Comparison of ENCODE assay signal across 29 cellular contexts in the genomic region with DNA sequence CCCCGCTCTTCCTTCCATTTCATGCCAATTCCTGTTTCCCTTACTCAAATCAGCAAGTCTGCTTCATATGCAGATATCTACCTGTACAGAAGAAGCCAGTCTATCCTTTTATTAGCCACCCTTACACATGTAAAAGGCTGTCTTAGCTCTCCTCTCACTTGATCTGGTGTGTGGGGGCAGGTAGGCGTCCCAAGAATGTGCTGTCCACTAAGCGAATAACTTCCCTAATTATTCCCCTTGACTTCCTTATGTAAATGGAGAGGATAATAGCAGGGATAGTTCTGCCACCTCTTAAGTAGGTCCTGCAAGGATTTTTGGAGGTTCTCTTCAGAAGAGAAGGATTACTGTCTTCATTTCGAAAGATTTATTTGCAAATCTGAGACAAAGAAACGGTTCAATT.
"Had no signal": no experiment of that assay in that cellular context is flagged by ENCODE, and none has a peak within 500 bp of the region (broad histone marks: within the 10 kb centered on the region; RNA-seq: fewer than 3 reads in every experiment).

No MANE protein-coding gene starts in this region.

- H3K27ac Mint-ChIP-seq: natural killer cell; nephron; progenitor cell of endocrine pancreas; stimulated activated effector memory CD8-positive, alpha-beta T cell treated with anti-CD3 and anti-CD28 coated beads, Interleukin-12 subunit alpha, Interleukin-12 subunit beta, amount 100 ng/mL, for 72 hours; stimulated activated naive B cell treated with anti-CD40 and anti-IgM and Interleukin-4, amounts not matched to agents 10 μg/mL and 1 μg/mL and 100 μg/mL, for 72 hours; stimulated activated naive CD8-positive, alpha-beta T cell treated with anti-CD3 and anti-CD28 coated beads, Interleukin-15, Interleukin-2, amounts not matched to agents 100 ng/mL and 50 ng/mL, for 24 hours had no signal

- H3K9me3 Mint-ChIP-seq: nephron; stimulated activated effector memory CD8-positive, alpha-beta T cell treated with anti-CD3 and anti-CD28 coated beads, Interleukin-12 subunit alpha, Interleukin-12 subunit beta, amount 100 ng/mL, for 72 hours; stimulated activated naive B cell treated with anti-CD40 and anti-IgM and Interleukin-4, amounts not matched to agents 10 μg/mL and 1 μg/mL and 100 μg/mL, for 72 hours; stimulated activated naive CD8-positive, alpha-beta T cell treated with anti-CD3 and anti-CD28 coated beads, Interleukin-15, Interleukin-2, amounts not matched to agents 100 ng/mL and 50 ng/mL, for 24 hours had no signal

- H2AFZ ChIP-seq: parathyroid adenoma had no signal

- H3K4me1 Mint-ChIP-seq: natural killer cell; nephron; stimulated activated effector memory CD8-positive, alpha-beta T cell treated with anti-CD3 and anti-CD28 coated beads, Interleukin-12 subunit alpha, Interleukin-12 subunit beta, amount 100 ng/mL, for 72 hours had no signal

- H3K9ac ChIP-seq: parathyroid adenoma had no signal

- H3K4me1 ChIP-seq: parathyroid adenoma, psoas muscle, sigmoid colon, stomach, thyroid gland, tibial nerve, upper lobe of left lung, vagina had no signal

- H3K4me3 Mint-ChIP-seq: natural killer cell; nephron; stimulated activated effector memory CD8-positive, alpha-beta T cell treated with anti-CD3 and anti-CD28 coated beads, Interleukin-12 subunit alpha, Interleukin-12 subunit beta, amount 100 ng/mL, for 72 hours; stimulated activated naive B cell treated with anti-CD40 and anti-IgM and Interleukin-4, amounts not matched to agents 10 μg/mL and 1 μg/mL and 100 μg/mL, for 72 hours; stimulated activated naive CD8-positive, alpha-beta T cell treated with anti-CD3 and anti-CD28 coated beads, Interleukin-15, Interleukin-2, amounts not matched to agents 100 ng/mL and 50 ng/mL, for 24 hours had no signal

- H3K27me3 Mint-ChIP-seq: progenitor cell of endocrine pancreas; stimulated activated naive CD8-positive, alpha-beta T cell treated with anti-CD3 and anti-CD28 coated beads, Interleukin-15, Interleukin-2, amounts not matched to agents 100 ng/mL and 50 ng/mL, for 24 hours had no signal

- H3K36me3 Mint-ChIP-seq: natural killer cell; stimulated activated effector memory CD8-positive, alpha-beta T cell treated with anti-CD3 and anti-CD28 coated beads, Interleukin-12 subunit alpha, Interleukin-12 subunit beta, amount 100 ng/mL, for 72 hours had no signal

- H3K79me2 ChIP-seq: parathyroid adenoma had no signal

- H3K9me3 ChIP-seq: neutrophil, ovary, psoas muscle, right lobe of liver, sigmoid colon, stomach, thoracic aorta, thyroid gland, tibial nerve, upper lobe of left lung, vagina had no signal

- H3K4me3 ChIP-seq: ovary, psoas muscle, right lobe of liver, sigmoid colon, stomach, thoracic aorta, thyroid gland, tibial nerve, upper lobe of left lung, vagina had no signal

- ATAC-seq: natural killer cell; psoas muscle; right cardiac atrium; right lobe of liver; stimulated activated effector memory CD8-positive, alpha-beta T cell treated with anti-CD3 and anti-CD28 coated beads, Interleukin-12 subunit alpha, Interleukin-12 subunit beta, amount 100 ng/mL, for 72 hours; stimulated activated naive B cell treated with anti-CD40 and anti-IgM and Interleukin-4, amounts not matched to agents 10 μg/mL and 1 μg/mL and 100 μg/mL, for 72 hours had no signal

- DNase-seq: natural killer cell; occipital lobe; ovary; posterior cingulate gyrus; psoas muscle; right cardiac atrium; right lobe of liver; sigmoid colon; small intestine; stimulated activated CD4-positive, alpha-beta T cell treated with anti-CD3 and anti-CD28 coated beads, Interleukin-15, amount 100 ng/mL, for 24 hours; stimulated activated CD4-positive, alpha-beta T cell treated with anti-CD3 and anti-CD28 coated beads, Interleukin-2, amount 100 ng/mL, for 24 hours; stimulated activated CD4-positive, alpha-beta T cell treated with anti-CD3 and anti-CD28 coated beads, Interleukin-2, amount 100 ng/mL, for 48 hours; stimulated activated CD4-positive, alpha-beta T cell treated with anti-CD3 and anti-CD28 coated beads, Interleukin-4, amount 100 ng/mL, for 24 hours; stimulated activated naive B cell treated with anti-CD40 and anti-IgM and Interleukin-4, amounts not matched to agents 10 μg/mL and 1 μg/mL and 100 μg/mL, for 72 hours; stimulated activated naive CD4-positive, alpha-beta T cell treated with Interleukin-2 at 50 U/mL for 16 hours; stomach; thyroid gland; trophoblast cell; upper lobe of left lung had no signal

- H3K27ac ChIP-seq: neutrophil, ovary, parathyroid adenoma, psoas muscle, sigmoid colon, stomach, thoracic aorta, thyroid gland, tibial nerve, upper lobe of left lung, vagina had no signal

- FAIRE-seq: small intestine, urothelium cell line had no signal

- H3K36me3 ChIP-seq: neutrophil, ovary, right lobe of liver, sigmoid colon, stomach, thoracic aorta, thyroid gland, tibial nerve, upper lobe of left lung, vagina had no signal

- H3K27me3 ChIP-seq: neutrophil, ovary, right lobe of liver, sigmoid colon, stomach, thyroid gland, tibial nerve, upper lobe of left lung, vagina had no signal
